In the genomic region with DNA sequence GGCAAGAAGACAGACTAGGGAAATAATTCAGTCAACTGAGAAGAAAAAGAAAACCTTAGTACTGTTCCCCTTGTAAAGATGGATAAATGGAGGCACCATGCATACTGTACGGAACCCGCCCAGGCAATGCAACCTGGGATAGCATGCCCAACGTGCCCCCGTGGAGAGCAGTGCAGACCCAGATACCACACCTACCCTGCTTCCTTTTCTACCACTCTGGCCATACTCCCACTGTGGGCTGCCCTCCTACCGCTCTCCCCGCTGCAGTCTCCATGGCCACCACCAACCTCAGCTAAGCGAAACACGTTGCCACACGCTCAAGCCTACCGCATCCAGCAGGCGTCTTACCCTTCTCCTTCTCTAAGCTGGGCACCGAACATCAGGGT, we compare ENCODE assay signal across 1 cellular context.
TF ChIP-seq lines count a peak whose summit lies in the region.

No MANE protein-coding gene starts in this region.

TF ChIP-seq in K562, 482 proteins besides CTCF, POLR2A, EP300 and RAD21 (continued from another document and continues in another):
- TF ChIP-seq, protein P1, sequence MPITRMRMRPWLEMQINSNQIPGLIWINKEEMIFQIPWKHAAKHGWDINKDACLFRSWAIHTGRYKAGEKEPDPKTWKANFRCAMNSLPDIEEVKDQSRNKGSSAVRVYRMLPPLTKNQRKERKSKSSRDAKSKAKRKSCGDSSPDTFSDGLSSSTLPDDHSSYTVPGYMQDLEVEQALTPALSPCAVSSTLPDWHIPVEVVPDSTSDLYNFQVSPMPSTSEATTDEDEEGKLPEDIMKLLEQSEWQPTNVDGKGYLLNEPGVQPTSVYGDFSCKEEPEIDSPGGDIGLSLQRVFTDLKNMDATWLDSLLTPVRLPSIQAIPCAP (CRISPR knock-in tag; IDR thresholded peaks at IDR 0.05; ENCODE audit: borderline replicate concordance): 0 out of 2 replicates have a peak, but pooled peaks have one; percentile 75
- TF ChIP-seq ZBTB17 (CRISPR knock-in tag; IDR thresholded peaks at IDR 0.05) (peak; percentile 76), RCOR1 (IDR thresholded peaks at IDR 0.05; ENCODE audit: borderline replicate concordance in 1 of 2, low read depth in 2 of 2, low read length in 2 of 2) (peak in 1 of 2 experiments; percentile 3; a peak in 1 of 4 replicates), ZSCAN32 (CRISPR knock-in tag; IDR thresholded peaks at IDR 0.05) (peak; percentile 87), ILK (tag; IDR thresholded peaks at IDR 0.05; ENCODE audit: borderline replicate concordance, low read depth) (no peak), MECOM (CRISPR knock-in tag; IDR thresholded peaks at IDR 0.05) (no peak), ZNF644 (tag; IDR thresholded peaks at IDR 0.05; ENCODE audit: low read depth) (no peak), ZNF707 (CRISPR knock-in tag; conservative IDR thresholded peaks at IDR 0.05) (0 out of 2 replicates have a peak, but pooled peaks have one; percentile 22), ELF1 (tag; IDR thresholded peaks at IDR 0.05) (no peak; the same call in 1 of the 2 replicates), HCFC1 (IDR thresholded peaks at IDR 0.05; ENCODE audit: low read depth, low read length) (0 out of 2 replicates have a peak, but pooled peaks have one; percentile 34), KLF6 (CRISPR knock-in tag; IDR thresholded peaks at IDR 0.05; ENCODE audit: borderline replicate concordance) (no peak), FOXJ3 (CRISPR knock-in tag; IDR thresholded peaks at IDR 0.05) (no peak), ZNF133 (CRISPR knock-in tag; IDR thresholded peaks at IDR 0.05) (peak; percentile 82; the same call in 1 of the 2 replicates), SP2 (IDR thresholded peaks at IDR 0.05; ENCODE audit: extremely low read depth, low read depth, low read length, poor library complexity, severe bottlenecking) (peak; percentile 22), NFXL1 (CRISPR knock-in tag; IDR thresholded peaks at IDR 0.05) (peak; percentile 73), NFRKB (IDR thresholded peaks at IDR 0.05; ENCODE audit: low read depth) (no peak), ZNF282 (CRISPR knock-in tag; IDR thresholded peaks at IDR 0.05) (no peak), GTF2E2 (tag; IDR thresholded peaks at IDR 0.05) (no peak), CAMTA2 (CRISPR knock-in tag; conservative IDR thresholded peaks at IDR 0.05) (no peak), POLR2B (IDR thresholded peaks at IDR 0.05; ENCODE audit: low read depth, partially characterized antibody) (peak; percentile 49), RBBP5 (IDR thresholded peaks at IDR 0.05; ENCODE audit: borderline replicate concordance, insufficient read depth, low read length, poor library complexity, severe bottlenecking) (no peak), POLR3A (IDR thresholded peaks at IDR 0.05; ENCODE audit: borderline replicate concordance, extremely low read depth, insufficient read depth, insufficient read length) (no peak), FOXA1 (IDR thresholded peaks at IDR 0.05; ENCODE audit: borderline replicate concordance) (no peak), FOXK2 (conservative IDR thresholded peaks at IDR 0.05 in 1 of 2, IDR thresholded peaks at IDR 0.05 in 1 of 2; ENCODE audit: low read depth in 2 of 2) (no peak), U2AF2 (optimal IDR thresholded peaks at IDR 0.05; ENCODE audit: low read depth, low read length) (no peak), CREM (IDR thresholded peaks at IDR 0.05; ENCODE audit: low read depth) (no peak), POLR2AphosphoS2 (IDR thresholded peaks at IDR 0.05; ENCODE audit: low read length) (no peak), DACH1 (IDR thresholded peaks at IDR 0.05; ENCODE audit: partially characterized antibody) (no peak), NCOR1 (IDR thresholded peaks at IDR 0.05) (no peak)
- TF ChIP-seq, protein P2, sequence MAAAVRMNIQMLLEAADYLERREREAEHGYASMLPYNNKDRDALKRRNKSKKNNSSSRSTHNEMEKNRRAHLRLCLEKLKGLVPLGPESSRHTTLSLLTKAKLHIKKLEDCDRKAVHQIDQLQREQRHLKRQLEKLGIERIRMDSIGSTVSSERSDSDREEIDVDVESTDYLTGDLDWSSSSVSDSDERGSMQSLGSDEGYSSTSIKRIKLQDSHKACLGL (CRISPR knock-in tag; IDR thresholded peaks at IDR 0.05; ENCODE audit: borderline replicate concordance, poor library complexity, severe bottlenecking): no peak
- TF ChIP-seq, protein P3, sequence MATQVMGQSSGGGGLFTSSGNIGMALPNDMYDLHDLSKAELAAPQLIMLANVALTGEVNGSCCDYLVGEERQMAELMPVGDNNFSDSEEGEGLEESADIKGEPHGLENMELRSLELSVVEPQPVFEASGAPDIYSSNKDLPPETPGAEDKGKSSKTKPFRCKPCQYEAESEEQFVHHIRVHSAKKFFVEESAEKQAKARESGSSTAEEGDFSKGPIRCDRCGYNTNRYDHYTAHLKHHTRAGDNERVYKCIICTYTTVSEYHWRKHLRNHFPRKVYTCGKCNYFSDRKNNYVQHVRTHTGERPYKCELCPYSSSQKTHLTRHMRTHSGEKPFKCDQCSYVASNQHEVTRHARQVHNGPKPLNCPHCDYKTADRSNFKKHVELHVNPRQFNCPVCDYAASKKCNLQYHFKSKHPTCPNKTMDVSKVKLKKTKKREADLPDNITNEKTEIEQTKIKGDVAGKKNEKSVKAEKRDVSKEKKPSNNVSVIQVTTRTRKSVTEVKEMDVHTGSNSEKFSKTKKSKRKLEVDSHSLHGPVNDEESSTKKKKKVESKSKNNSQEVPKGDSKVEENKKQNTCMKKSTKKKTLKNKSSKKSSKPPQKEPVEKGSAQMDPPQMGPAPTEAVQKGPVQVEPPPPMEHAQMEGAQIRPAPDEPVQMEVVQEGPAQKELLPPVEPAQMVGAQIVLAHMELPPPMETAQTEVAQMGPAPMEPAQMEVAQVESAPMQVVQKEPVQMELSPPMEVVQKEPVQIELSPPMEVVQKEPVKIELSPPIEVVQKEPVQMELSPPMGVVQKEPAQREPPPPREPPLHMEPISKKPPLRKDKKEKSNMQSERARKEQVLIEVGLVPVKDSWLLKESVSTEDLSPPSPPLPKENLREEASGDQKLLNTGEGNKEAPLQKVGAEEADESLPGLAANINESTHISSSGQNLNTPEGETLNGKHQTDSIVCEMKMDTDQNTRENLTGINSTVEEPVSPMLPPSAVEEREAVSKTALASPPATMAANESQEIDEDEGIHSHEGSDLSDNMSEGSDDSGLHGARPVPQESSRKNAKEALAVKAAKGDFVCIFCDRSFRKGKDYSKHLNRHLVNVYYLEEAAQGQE (CRISPR knock-in tag; IDR thresholded peaks at IDR 0.05; ENCODE audit: low read depth): peak; percentile 13; the same call in 1 of the 2 replicates
- TF ChIP-seq, protein P4, sequence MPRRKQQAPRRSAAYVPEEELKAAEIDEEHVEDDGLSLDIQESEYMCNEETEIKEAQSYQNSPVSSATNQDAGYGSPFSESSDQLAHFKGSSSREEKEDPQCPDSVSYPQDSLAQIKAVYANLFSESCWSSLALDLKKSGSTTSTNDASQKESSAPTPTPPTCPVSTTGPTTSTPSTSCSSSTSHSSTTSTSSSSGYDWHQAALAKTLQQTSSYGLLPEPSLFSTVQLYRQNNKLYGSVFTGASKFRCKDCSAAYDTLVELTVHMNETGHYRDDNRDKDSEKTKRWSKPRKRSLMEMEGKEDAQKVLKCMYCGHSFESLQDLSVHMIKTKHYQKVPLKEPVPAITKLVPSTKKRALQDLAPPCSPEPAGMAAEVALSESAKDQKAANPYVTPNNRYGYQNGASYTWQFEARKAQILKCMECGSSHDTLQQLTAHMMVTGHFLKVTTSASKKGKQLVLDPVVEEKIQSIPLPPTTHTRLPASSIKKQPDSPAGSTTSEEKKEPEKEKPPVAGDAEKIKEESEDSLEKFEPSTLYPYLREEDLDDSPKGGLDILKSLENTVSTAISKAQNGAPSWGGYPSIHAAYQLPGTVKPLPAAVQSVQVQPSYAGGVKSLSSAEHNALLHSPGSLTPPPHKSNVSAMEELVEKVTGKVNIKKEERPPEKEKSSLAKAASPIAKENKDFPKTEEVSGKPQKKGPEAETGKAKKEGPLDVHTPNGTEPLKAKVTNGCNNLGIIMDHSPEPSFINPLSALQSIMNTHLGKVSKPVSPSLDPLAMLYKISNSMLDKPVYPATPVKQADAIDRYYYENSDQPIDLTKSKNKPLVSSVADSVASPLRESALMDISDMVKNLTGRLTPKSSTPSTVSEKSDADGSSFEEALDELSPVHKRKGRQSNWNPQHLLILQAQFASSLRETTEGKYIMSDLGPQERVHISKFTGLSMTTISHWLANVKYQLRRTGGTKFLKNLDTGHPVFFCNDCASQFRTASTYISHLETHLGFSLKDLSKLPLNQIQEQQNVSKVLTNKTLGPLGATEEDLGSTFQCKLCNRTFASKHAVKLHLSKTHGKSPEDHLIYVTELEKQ (CRISPR knock-in tag; IDR thresholded peaks at IDR 0.05): no peak
- TF ChIP-seq, protein P5, sequence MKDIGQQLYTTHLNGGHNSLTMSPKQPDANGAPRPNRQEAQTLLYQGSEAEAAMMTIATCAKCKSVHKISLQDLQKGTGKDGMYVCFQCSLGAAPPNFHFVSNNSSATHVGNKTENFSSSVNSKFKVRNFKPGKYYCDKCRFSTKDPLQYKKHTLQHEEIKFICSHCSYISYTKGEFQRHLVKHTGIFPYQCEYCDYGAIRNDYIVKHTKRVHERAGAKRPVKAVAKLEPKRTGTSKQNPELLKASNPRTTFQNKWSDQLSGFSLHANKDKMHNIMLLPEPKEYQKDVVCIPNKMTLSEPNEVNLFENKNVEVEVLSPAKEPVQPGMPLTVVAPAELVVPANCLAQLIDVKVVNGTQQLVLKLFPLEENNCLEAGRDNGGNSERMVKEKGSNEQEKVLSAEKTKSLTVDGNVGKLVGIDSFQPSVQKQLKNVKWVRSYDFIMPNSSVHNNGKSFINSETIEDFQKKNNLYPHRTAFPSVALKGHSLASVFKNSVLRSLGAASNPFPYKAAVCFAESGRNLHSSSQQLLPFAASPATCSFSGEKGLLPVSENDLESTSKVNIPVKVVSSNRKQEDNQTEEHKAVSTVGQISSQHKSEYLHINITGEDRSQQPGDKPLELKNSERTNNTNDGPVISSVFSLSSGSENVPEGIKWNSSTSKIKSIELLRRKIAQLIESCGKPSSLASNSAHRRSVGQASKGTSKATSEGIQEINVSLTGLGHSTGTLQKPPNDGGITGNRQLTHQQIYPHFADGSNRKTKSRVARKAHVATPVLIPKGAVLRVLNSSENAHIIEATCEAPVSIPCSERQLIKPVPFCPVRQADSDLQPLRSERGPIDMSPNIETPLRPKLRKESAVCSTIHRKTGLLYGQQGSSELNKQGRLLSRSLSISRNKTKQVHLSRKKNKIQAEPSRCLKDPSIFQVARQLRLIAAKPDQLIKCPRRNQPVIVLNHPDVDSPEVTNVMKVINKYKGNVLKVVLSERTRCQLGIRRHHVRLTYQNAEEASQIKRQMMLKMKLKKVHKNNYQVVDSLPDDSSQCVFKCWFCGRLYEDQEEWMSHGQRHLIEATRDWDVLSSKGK (CRISPR knock-in tag; IDR thresholded peaks at IDR 0.05): no peak
- TF ChIP-seq, protein P6, sequence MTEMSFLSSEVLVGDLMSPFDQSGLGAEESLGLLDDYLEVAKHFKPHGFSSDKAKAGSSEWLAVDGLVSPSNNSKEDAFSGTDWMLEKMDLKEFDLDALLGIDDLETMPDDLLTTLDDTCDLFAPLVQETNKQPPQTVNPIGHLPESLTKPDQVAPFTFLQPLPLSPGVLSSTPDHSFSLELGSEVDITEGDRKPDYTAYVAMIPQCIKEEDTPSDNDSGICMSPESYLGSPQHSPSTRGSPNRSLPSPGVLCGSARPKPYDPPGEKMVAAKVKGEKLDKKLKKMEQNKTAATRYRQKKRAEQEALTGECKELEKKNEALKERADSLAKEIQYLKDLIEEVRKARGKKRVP (CRISPR knock-in tag; IDR thresholded peaks at IDR 0.05): no peak; the same call in 1 of the 2 replicates
